1 cellular context compared by ENCODE assay signal in genomic region chr22:19576460-19577421, GRCh38.
TF ChIP-seq lines count a peak whose summit lies in the region.

No MANE protein-coding gene starts in this region.

TF ChIP-seq in HepG2, 621 proteins besides CTCF, POLR2A, EP300 and RAD21 (continued from another document):
- no peak for TF ChIP-seq ZBTB44 (CRISPR knock-in tag; IDR thresholded peaks at IDR 0.05)
- TF ChIP-seq FOSL2 (CRISPR knock-in tag; IDR thresholded peaks at IDR 0.05): 0 out of 2 replicates have a peak, but pooled peaks have one; percentile 9
- no peak for TF ChIP-seq ZNF746 (CRISPR knock-in tag; IDR thresholded peaks at IDR 0.05)
- TF ChIP-seq MIER3 (CRISPR knock-in tag; IDR thresholded peaks at IDR 0.05; ENCODE audit: borderline replicate concordance): no peak
- no peak for TF ChIP-seq GFI1 (CRISPR knock-in tag; IDR thresholded peaks at IDR 0.05; ENCODE audit: borderline replicate concordance)
- TF ChIP-seq ZNF256 (CRISPR knock-in tag; conservative IDR thresholded peaks at IDR 0.05): no peak
- TF ChIP-seq U2AF1 (optimal IDR thresholded peaks at IDR 0.05; ENCODE audit: low read depth, low read length): no peak
- TF ChIP-seq ZNF24 (IDR thresholded peaks at IDR 0.05): no peak
- TF ChIP-seq HDAC6 (IDR thresholded peaks at IDR 0.05; ENCODE audit: low read depth, low read length): no peak
- TF ChIP-seq ZNF772 (CRISPR knock-in tag; IDR thresholded peaks at IDR 0.05): no peak
- no peak for TF ChIP-seq GATAD1 (CRISPR knock-in tag; IDR thresholded peaks at IDR 0.05)
- TF ChIP-seq ZNF326 (CRISPR knock-in tag; IDR thresholded peaks at IDR 0.05; ENCODE audit: borderline replicate concordance): no peak
- no peak for TF ChIP-seq SOX6 (IDR thresholded peaks at IDR 0.05)
- no peak for TF ChIP-seq SOX6 (CRISPR knock-in tag; IDR thresholded peaks at IDR 0.05)
